ENCODE assay signal across 9 cellular contexts in the genomic region with DNA sequence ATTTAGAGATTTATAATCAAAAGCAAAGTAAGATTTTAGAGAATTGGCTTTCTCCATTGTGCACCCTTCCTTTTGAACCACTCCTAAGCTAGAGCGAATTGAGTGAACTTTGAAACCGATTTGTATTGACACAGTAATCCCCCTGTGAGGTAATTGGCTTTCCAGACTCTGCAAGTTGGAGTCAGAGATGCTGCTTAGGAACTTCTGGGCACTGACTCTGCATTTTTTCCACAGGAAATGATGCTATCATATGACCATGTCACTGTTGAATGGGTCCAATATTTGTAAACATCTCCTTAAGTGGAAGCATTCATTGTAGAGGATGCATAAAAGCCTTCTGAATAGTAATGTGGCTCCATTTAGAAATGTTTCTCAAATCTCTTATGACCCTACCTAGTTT.
A peak's percentile ranks its signal among the peaks of the same experiment; 100 is the strongest.
DNase-seq lines count a peak whose midpoint lies in the region; ATAC-seq and TF ChIP-seq lines count a peak whose summit lies in the region.
"Had no signal": no experiment of that assay in that cellular context is flagged by ENCODE, and none has a peak within 500 bp of the region (broad histone marks: within the 10 kb centered on the region; RNA-seq: fewer than 3 reads in every experiment).

No MANE protein-coding gene starts in this region.

- H3K4me1 ChIP-seq in smooth muscle cell (ENCODE audit: low read depth): peaks cover 10% of the 10 kb centered on the region

- H3K9me3 ChIP-seq in smooth muscle cell (replicated peaks; ENCODE audit: low read depth): no peaks in the 10 kb centered on the region

- ATAC-seq in GM21717 (IDR thresholded peaks at IDR 0.05; ENCODE audit: unreplicated experiment): no peak

- no peaks in the 10 kb centered on the region for H3K4me1 Mint-ChIP-seq in activated CD4-positive, alpha-beta memory T cell treated with anti-CD3 and anti-CD28 coated beads, Interleukin-2, amount 10 ng/mL, durations not matched to agents 7 days and 5 days

- H3K79me2 ChIP-seq in smooth muscle cell (ENCODE audit: low read depth): no peaks in the 10 kb centered on the region

- no peak overlapping the region for H3K4me2 ChIP-seq in smooth muscle cell

- H3K36me3 Mint-ChIP-seq in activated CD4-positive, alpha-beta memory T cell treated with anti-CD3 and anti-CD28 coated beads, Interleukin-2, amount 10 ng/mL, durations not matched to agents 7 days and 5 days (ENCODE audit: low read depth): no peaks in the 10 kb centered on the region

- H2AFZ ChIP-seq in smooth muscle cell (ENCODE audit: low read depth): no peak overlapping the region

- DNase-seq in GM04504 (ENCODE audit: low read depth) (peak; percentile 77), NCI-H748 treated with DMSO at 0.1 percent for 48 hours (lab: John Stamatoyannopoulos, UW) (peak; percentile 16), fibroblast of the conjunctiva (ENCODE audit: low read depth) (peak; percentile 84), smooth muscle cell (lab: John Stamatoyannopoulos, UW; ENCODE audit: unreplicated experiment) (no peak), HT-29 (ENCODE audit: low spot score) (no peak)
- no peak for DNase-seq in activated CD4-positive, alpha-beta memory T cell treated with anti-CD3 and anti-CD28 coated beads, Interleukin-2, amount 10 ng/mL, durations not matched to agents 7 days and 5 days
- DNase-seq: activated effector memory CD4-positive, alpha-beta T cell treated with anti-CD3 and anti-CD28 coated beads, Interleukin-2, amount 50 U/mL, for 16 hours; posterior cingulate gyrus had no signal

- no peaks in the 10 kb centered on the region for H4K20me1 ChIP-seq in smooth muscle cell (ENCODE audit: low read depth)

- H3K36me3 ChIP-seq in smooth muscle cell (ENCODE audit: low read depth): no peaks in the 10 kb centered on the region

- no peaks in the 10 kb centered on the region for H3K27me3 Mint-ChIP-seq in activated CD4-positive, alpha-beta memory T cell treated with anti-CD3 and anti-CD28 coated beads, Interleukin-2, amount 10 ng/mL, durations not matched to agents 7 days and 5 days

- peak overlapping the region; percentile 30 for H3K27ac ChIP-seq in smooth muscle cell (ENCODE audit: low read depth)

- no peaks in the 10 kb centered on the region for H3F3A ChIP-seq in smooth muscle cell (ENCODE audit: low read depth)

- peaks cover 10% of the 10 kb centered on the region for H3K9me3 Mint-ChIP-seq in activated CD4-positive, alpha-beta memory T cell treated with anti-CD3 and anti-CD28 coated beads, Interleukin-2, amount 10 ng/mL, durations not matched to agents 7 days and 5 days

- TF ChIP-seq CTCF in smooth muscle cell (IDR thresholded peaks at IDR 0.05; ENCODE audit: borderline replicate concordance, insufficient read depth, poor library complexity, severe bottlenecking): no peak

- no peak overlapping the region for H3K4me3 ChIP-seq in smooth muscle cell

- no peak overlapping the region for H3K9ac ChIP-seq in smooth muscle cell (ENCODE audit: low read depth)

- H3K27ac Mint-ChIP-seq in activated CD4-positive, alpha-beta memory T cell treated with anti-CD3 and anti-CD28 coated beads, Interleukin-2, amount 10 ng/mL, durations not matched to agents 7 days and 5 days: no peak overlapping the region

- H3K27me3 ChIP-seq in smooth muscle cell (ENCODE audit: low read depth): no peaks in the 10 kb centered on the region

- CTCF ChIA-PET in activated CD4-positive, alpha-beta memory T cell treated with anti-CD3 and anti-CD28 coated beads, Interleukin-2, amount 10 ng/mL, durations not matched to agents 7 days and 5 days (lab: Charles Lee): no interaction called here

- POLR2A ChIA-PET in activated CD4-positive, alpha-beta memory T cell treated with anti-CD3 and anti-CD28 coated beads, Interleukin-2, amount 10 ng/mL, durations not matched to agents 7 days and 5 days (lab: Charles Lee): no interaction called here

- H3K4me3 Mint-ChIP-seq in activated CD4-positive, alpha-beta memory T cell treated with anti-CD3 and anti-CD28 coated beads, Interleukin-2, amount 10 ng/mL, durations not matched to agents 7 days and 5 days: no peak overlapping the region

- 57% methylated on average over 2 of the region's 2 CpGs for WGBS in smooth muscle cell (ENCODE audit: low lambda C conversion rate)

Comparison
In these comparisons a context has a peak if more than half of its experiments do, and no peak if none do; other contexts are left out.
1. DNase-seq: peak in GM04504 (single experiment), NCI-H748 treated with DMSO at 0.1 percent for 48 hours (single experiment) and fibroblast of the conjunctiva (single experiment); none in smooth muscle cell (single experiment), activated CD4-positive, alpha-beta memory T cell treated with anti-CD3 and anti-CD28 coated beads, Interleukin-2, amount 10 ng/mL, durations not matched to agents 7 days and 5 days (single experiment) and HT-29 (single experiment).